Comparison of ENCODE assay signal across 1 cellular context in genomic region chr20:46631212-46631869, GRCh38.
TF ChIP-seq lines count a peak whose summit lies in the region.

No MANE protein-coding gene starts in this region.

TF ChIP-seq in HepG2, 621 proteins besides CTCF, POLR2A, EP300 and RAD21 (continued from another document and continues in another):
- TF ChIP-seq HIC2 (CRISPR knock-in tag; IDR thresholded peaks at IDR 0.05; ENCODE audit: low read depth) = peak; percentile 70
- TF ChIP-seq KAT2B (IDR thresholded peaks at IDR 0.05; ENCODE audit: borderline replicate concordance, low read depth, low read length) = no peak
- TF ChIP-seq YY1 (IDR thresholded peaks at IDR 0.05; ENCODE audit: insufficient read depth, insufficient replicate concordance, low read depth, low read length) = peak; percentile 50
- no peak for TF ChIP-seq ZNF800 (CRISPR knock-in tag; IDR thresholded peaks at IDR 0.05)
- TF ChIP-seq ZNF468 (CRISPR knock-in tag; IDR thresholded peaks at IDR 0.05) = no peak
- no peak for TF ChIP-seq ZNF382 (CRISPR knock-in tag; IDR thresholded peaks at IDR 0.05; ENCODE audit: borderline replicate concordance)
- TF ChIP-seq ZBTB20 (CRISPR knock-in tag; IDR thresholded peaks at IDR 0.05; ENCODE audit: borderline replicate concordance, low read depth) = no peak
- peak; percentile 41; the same call in 1 of the 2 replicates for TF ChIP-seq EHMT2 (IDR thresholded peaks at IDR 0.05; ENCODE audit: borderline replicate concordance, low read depth, low read length)
- peak; percentile 79 for TF ChIP-seq SAP130 (CRISPR knock-in tag; IDR thresholded peaks at IDR 0.05; ENCODE audit: low read depth)
- TF ChIP-seq POGK (CRISPR knock-in tag; conservative IDR thresholded peaks at IDR 0.05) = 0 out of 2 replicates have a peak, but pooled peaks have one; percentile 64
- TF ChIP-seq PPARG (CRISPR knock-in tag; conservative IDR thresholded peaks at IDR 0.05) = peak; percentile 62; the same call in 1 of the 2 replicates
- TF ChIP-seq GMEB1 (CRISPR knock-in tag; IDR thresholded peaks at IDR 0.05; ENCODE audit: borderline replicate concordance) = no peak
- no peak for TF ChIP-seq ZNF317 (CRISPR knock-in tag; IDR thresholded peaks at IDR 0.05)
- TF ChIP-seq REST (IDR thresholded peaks at IDR 0.05; ENCODE audit: borderline replicate concordance in 1 of 2, low read depth in 1 of 2, low read length in 2 of 2) = no peak
- 0 out of 2 replicates have a peak, but pooled peaks have one; percentile 15 for TF ChIP-seq ZNF740 (CRISPR knock-in tag; IDR thresholded peaks at IDR 0.05)
- TF ChIP-seq ZNF576 (CRISPR knock-in tag; IDR thresholded peaks at IDR 0.05) = no peak
- TF ChIP-seq AHDC1 (CRISPR knock-in tag; IDR thresholded peaks at IDR 0.05; ENCODE audit: borderline replicate concordance) = peak; percentile 83
- 0 out of 2 replicates have a peak, but pooled peaks have one; percentile 72 for TF ChIP-seq MIER2 (CRISPR knock-in tag; IDR thresholded peaks at IDR 0.05)
- no peak for TF ChIP-seq CCDC6 (CRISPR knock-in tag; IDR thresholded peaks at IDR 0.05)
- TF ChIP-seq MNT (IDR thresholded peaks at IDR 0.05) = peak; percentile 42; the same call in 1 of the 2 replicates
- peak; percentile 32 for TF ChIP-seq ASH2L (IDR thresholded peaks at IDR 0.05; ENCODE audit: insufficient read length, low read depth, low read length)
- no peak for TF ChIP-seq SIN3A (IDR thresholded peaks at IDR 0.05; ENCODE audit: borderline replicate concordance, low read depth, low read length)
- no peak for TF ChIP-seq MXD4 (CRISPR knock-in tag; IDR thresholded peaks at IDR 0.05)
- no peak; the same call in 1 of the 2 replicates for TF ChIP-seq NFE2 (CRISPR knock-in tag; IDR thresholded peaks at IDR 0.05)
- TF ChIP-seq GFI1 (CRISPR knock-in tag; IDR thresholded peaks at IDR 0.05; ENCODE audit: borderline replicate concordance) = 0 out of 2 replicates have a peak, but pooled peaks have one; percentile 19
- TF ChIP-seq CCAR2 (optimal IDR thresholded peaks at IDR 0.05; ENCODE audit: low read depth, low read length) = peak; percentile 9
- peak; percentile 52 for TF ChIP-seq XRCC5 (optimal IDR thresholded peaks at IDR 0.05; ENCODE audit: low read length)
- peak; percentile 22; the same call in 1 of the 2 replicates for TF ChIP-seq SIX4 (CRISPR knock-in tag; IDR thresholded peaks at IDR 0.05)
- peak; percentile 60; the same call in 1 of the 2 replicates for TF ChIP-seq DMAP1 (CRISPR knock-in tag; IDR thresholded peaks at IDR 0.05)
- peak in 1 of 2 experiments; percentile 73; a peak in 2 of 4 replicates for TF ChIP-seq HMGXB4 (CRISPR knock-in tag; IDR thresholded peaks at IDR 0.05; ENCODE audit: borderline replicate concordance in 1 of 2, low read depth in 1 of 2)
- no peak for TF ChIP-seq NAIF1 (CRISPR knock-in tag; IDR thresholded peaks at IDR 0.05; ENCODE audit: borderline replicate concordance)
- peak; percentile 53; the same call in 1 of the 2 replicates for TF ChIP-seq ZMYM3 (CRISPR knock-in tag; IDR thresholded peaks at IDR 0.05)
- no peak for TF ChIP-seq ISL2 (CRISPR knock-in tag; IDR thresholded peaks at IDR 0.05)
- no peak for TF ChIP-seq ATF5 (CRISPR knock-in tag; IDR thresholded peaks at IDR 0.05; ENCODE audit: low read depth)
